Comparison of ENCODE assay signal across 9 cellular contexts in the genomic region with DNA sequence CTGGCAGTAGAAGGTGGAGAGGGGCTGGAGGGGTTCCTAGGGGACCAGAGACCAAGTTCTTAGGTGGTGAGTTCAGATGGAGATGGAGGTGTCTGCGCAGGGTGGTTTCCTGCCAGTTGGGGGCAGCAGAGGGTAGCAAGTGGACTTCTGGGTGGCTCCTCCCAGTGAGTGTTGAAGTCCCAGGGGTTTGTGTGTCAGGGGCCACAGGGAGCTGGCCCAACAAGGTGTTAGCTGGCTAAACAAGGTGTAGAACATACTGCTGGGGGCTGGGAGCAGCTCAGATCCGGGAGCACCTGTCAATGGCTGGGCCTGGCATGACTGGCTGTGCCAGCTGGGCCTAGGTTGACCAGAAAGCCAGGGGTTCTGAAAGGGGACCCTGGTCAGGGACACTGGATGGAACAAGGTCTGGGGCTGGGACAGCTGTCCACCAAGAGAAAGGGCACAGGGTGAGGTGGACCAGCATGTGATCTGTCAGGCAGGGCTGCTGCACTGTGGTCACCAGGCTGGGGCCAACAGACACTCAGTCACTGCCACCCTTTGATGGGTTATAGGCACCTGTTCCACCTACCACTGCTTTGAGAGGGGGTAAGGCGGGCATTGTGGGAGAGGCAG. TPM values are rescaled to one million over a fixed set of nuclear protein-coding genes. Genes with fewer than 3 reads are reported as not detected.
DNase-seq lines count a peak whose midpoint lies in the region; ATAC-seq and TF ChIP-seq lines count a peak whose summit lies in the region.
"Had no signal": no experiment of that assay in that cellular context is flagged by ENCODE, and none has a peak within 500 bp of the region (broad histone marks: within the 10 kb centered on the region; RNA-seq: fewer than 3 reads in every experiment).

No MANE protein-coding gene starts in this region.

- H3K4me1 Mint-ChIP-seq in natural killer cell, result peaks cover 0 to 6% of the 10 kb centered on the region in 2 donors

- WGBS in esophagus squamous epithelium, 2 donors, result 39 to 40% methylated on average over 3 of the region's 3 CpGs
- 52 to 61% methylated on average over 2 to 3 of the region's 3 CpGs for WGBS in thyroid gland, 2 donors

- no peak overlapping the region for H3K4me3 Mint-ChIP-seq in natural killer cell

- ATAC-seq in HG02759 (IDR thresholded peaks at IDR 0.05; ENCODE audit: unreplicated experiment) (peak; percentile 63), natural killer cell (peak; percentile 71 to 94 (median 92))

- peaks cover 0 to 33% (median 3%) of the 10 kb centered on the region in 3 donors for H3K4me1 ChIP-seq in esophagus squamous epithelium
- H3K4me1 ChIP-seq in thyroid gland, result no peaks in the 10 kb centered on the region

- H3K27ac ChIP-seq in esophagus squamous epithelium, result peak overlapping the region in 1 of 4 donors; percentile 34
- peak overlapping the region in 1 of 3 donors; percentile 12 for H3K27ac ChIP-seq in thyroid gland
- H3K27ac ChIP-seq: BLaER1 treated with 17β-estradiol and CSF1 and Interleukin-3, amounts not matched to agents 10 nM and 100 nM had no signal

- H3K36me3 ChIP-seq in esophagus squamous epithelium (peaks cover 0 to 9% (median under 1%) of the 10 kb centered on the region in 3 donors), thyroid gland (no peaks in the 10 kb centered on the region)
- H3K36me3 ChIP-seq: BLaER1 treated with 17β-estradiol and CSF1 and Interleukin-3, amounts not matched to agents 10 nM and 100 nM had no signal

- H3K9me3 Mint-ChIP-seq in natural killer cell, result no peaks in the 10 kb centered on the region

- TF ChIP-seq CTCF in esophagus squamous epithelium (IDR thresholded peaks at IDR 0.05), result peak in 5 of 6 experiments; percentile 76 to 87 (median 81)
- TF ChIP-seq CTCF in natural killer cell (IDR thresholded peaks at IDR 0.05), result peak; percentile 73
- peak; percentile 59 to 92 (median 80) for TF ChIP-seq CTCF in thyroid gland (IDR thresholded peaks at IDR 0.05)

- H3K4me3 ChIP-seq in esophagus squamous epithelium (no peak overlapping the region), thyroid gland (replicated peaks in 1 of 3) (no peak overlapping the region)
- H3K4me3 ChIP-seq: BLaER1 treated with 17β-estradiol and CSF1 and Interleukin-3, amounts not matched to agents 10 nM and 100 nM had no signal

- peaks cover 11 to 15% of the 10 kb centered on the region in 2 donors for H3K27me3 Mint-ChIP-seq in natural killer cell (ENCODE audit: low read depth in 2 of 2)

- no peak overlapping the region for H3K27ac Mint-ChIP-seq in natural killer cell

- no peaks in the 10 kb centered on the region for H3K36me3 Mint-ChIP-seq in natural killer cell

- DNase-seq in NCI-H187 (lab: John Stamatoyannopoulos, UW) (peak; percentile 4 to 26), NCI-H187 treated with DMSO at 0.1 percent for 48 hours (lab: John Stamatoyannopoulos, UW) (no peak), NCI-H69 (lab: John Stamatoyannopoulos, UW) (peak; percentile 84), esophagus squamous epithelium (lab: John Stamatoyannopoulos, UW) (no peak), natural killer cell (peak; percentile 65), thyroid gland (peak; percentile 78 to 82)
- DNase-seq in activated CD8-positive, alpha-beta memory T cell treated with anti-CD3 and anti-CD28 coated beads, Interleukin-2, amount 50 U/mL, for 4 hours, result peak; percentile 56

- H3K9me3 ChIP-seq in esophagus squamous epithelium, result no peaks in the 10 kb centered on the region
- H3K9me3 ChIP-seq in thyroid gland, result no peaks in the 10 kb centered on the region
- H3K9me3 ChIP-seq: BLaER1 treated with 17β-estradiol and CSF1 and Interleukin-3, amounts not matched to agents 10 nM and 100 nM had no signal

- TF ChIP-seq POLR2A in esophagus squamous epithelium (IDR thresholded peaks at IDR 0.05) (no peak), thyroid gland (IDR thresholded peaks at IDR 0.05) (no peak)

- intact Hi-C loops in esophagus squamous epithelium (cut with DNase I), result loop anchor here (5.0 to 10.0 kb wide), 2 partner anchors 178 to 305 kb away; no protein-coding TSS in a partner anchor
- intact Hi-C loops in natural killer cell (cut with micrococcal nuclease), result loop anchor here (1.0 kb wide), 1 partner anchor 305 kb away; no protein-coding TSS in a partner anchor
- intact Hi-C loops in thyroid gland (cut with DNase I), result loop anchor here (5.0 to 10.0 kb wide), 3 partner anchors 52 to 168 kb away; no protein-coding TSS in a partner anchor

- H3K27me3 ChIP-seq in esophagus squamous epithelium (no peaks in the 10 kb centered on the region), thyroid gland (no peaks in the 10 kb centered on the region)
- H3K27me3 ChIP-seq: BLaER1 treated with 17β-estradiol and CSF1 and Interleukin-3, amounts not matched to agents 10 nM and 100 nM had no signal

RNA-seq across cellular contexts. Expression of gene DAB2IP, which starts 35.6 kb away (rescaled TPM):
- 10 to 100 TPM; 28.3 to 48.8 (median 38.1) TPM for total RNA-seq in esophagus squamous epithelium
- 1 to 10 TPM in 1 of 3 donors, under 1 TPM in 1, not detected in 1; 0.19 to 2.5 TPM for total RNA-seq in natural killer cell
- 10 to 100 TPM; 26.0 to 48.5 (median 38.2) TPM for total RNA-seq in thyroid gland

Comparison
In these comparisons a context has a peak if more than half of its experiments do, and no peak if none do; other contexts are left out.
1. DNase-seq: peak in NCI-H187 (2 of 2), NCI-H69 (single experiment), activated CD8-positive, alpha-beta memory T cell treated with anti-CD3 and anti-CD28 coated beads, Interleukin-2, amount 50 U/mL, for 4 hours (single experiment), natural killer cell (single experiment) and thyroid gland (2 of 2); none in NCI-H187 treated with DMSO at 0.1 percent for 48 hours (single experiment) and esophagus squamous epithelium (single experiment).
2. RNA of gene DAB2IP, which starts 35.6 kb away (total RNA-seq): 26.0 to 48.5 TPM in thyroid gland and 28.3 to 48.8 TPM in esophagus squamous epithelium; 0.19 to 2.5 TPM in natural killer cell; every median in the first group is over 4 times any median in the second.
3. Peak in every context shown above with its lines, with median percentiles within 50 percentile points of each other: CTCF ChIP-seq.